Comparison of ENCODE assay signal across 27 cellular contexts in genomic region chr2:14350856-14351255, GRCh38.
"Had no signal": no experiment of that assay in that cellular context is flagged by ENCODE, and none has a peak within 500 bp of the region (broad histone marks: within the 10 kb centered on the region; RNA-seq: fewer than 3 reads in every experiment).

No MANE protein-coding gene starts in this region.

- H3K4me1 ChIP-seq: ascending aorta, esophagus muscularis mucosa, spleen, tibial nerve had no signal

- H3K9me3 Mint-ChIP-seq: brain had no signal

- DNase-seq: activated CD4-positive, alpha-beta T cell treated with anti-CD3 and anti-CD28 coated beads for 4 hours; activated CD4-positive, alpha-beta T cell treated with anti-CD3 and anti-CD28 coated beads, Interleukin-2, amount 50 U/mL, for 4 hours; activated effector memory CD4-positive, alpha-beta T cell treated with Interleukin-2 at 50 U/mL for 16 hours; activated naive CD4-positive, alpha-beta T cell treated with anti-CD3 and anti-CD28 coated beads for 36 hours; activated naive CD8-positive, alpha-beta T cell treated with anti-CD3 and anti-CD28 coated beads, Interleukin-2, amount 10 ng/mL, durations not matched to agents 7 days and 5 days; activated T-cell treated with anti-CD3 and anti-CD28 coated beads for 4 hours; activated T-cell treated with anti-CD3 and anti-CD28 coated beads, Interleukin-2, amount 50 U/mL, for 72 hours; caudate nucleus; glutamatergic neuron; left colon; midbrain; naive thymus-derived CD4-positive, alpha-beta T cell; ovary; retina; spleen; stimulated activated naive CD4-positive, alpha-beta T cell had no signal

- H3K4me1 Mint-ChIP-seq: activated naive CD8-positive, alpha-beta T cell treated with anti-CD3 and anti-CD28 coated beads, Interleukin-2, amount 10 ng/mL, durations not matched to agents 7 days and 5 days; brain; memory B cell had no signal

- ATAC-seq: activated T-cell treated with anti-CD3 and anti-CD28 coated beads, Interleukin-2, amount 50 U/mL, for 72 hours; left colon; naive thymus-derived CD4-positive, alpha-beta T cell had no signal

- H3K36me3 ChIP-seq: ascending aorta, esophagus muscularis mucosa, ovary, spleen, tibial nerve had no signal

- H3K27me3 ChIP-seq: ascending aorta, esophagus muscularis mucosa, ovary, spleen, tibial nerve had no signal

- FAIRE-seq: endothelial cell of umbilical vein, frontal cortex, keratinocyte, TTC549 had no signal

- H3K27me3 Mint-ChIP-seq: activated naive CD8-positive, alpha-beta T cell treated with anti-CD3 and anti-CD28 coated beads, Interleukin-2, amount 10 ng/mL, durations not matched to agents 7 days and 5 days; memory B cell; naive thymus-derived CD4-positive, alpha-beta T cell; progenitor cell of endocrine pancreas had no signal

- H3K27ac Mint-ChIP-seq: activated naive CD4-positive, alpha-beta T cell treated with anti-CD3 and anti-CD28 coated beads for 36 hours; activated naive CD8-positive, alpha-beta T cell treated with anti-CD3 and anti-CD28 coated beads, Interleukin-2, amount 10 ng/mL, durations not matched to agents 7 days and 5 days; activated T-cell treated with anti-CD3 and anti-CD28 coated beads, Interleukin-2, amount 50 U/mL, for 72 hours; brain; memory B cell; naive thymus-derived CD4-positive, alpha-beta T cell; progenitor cell of endocrine pancreas had no signal

- H3K4me3 ChIP-seq: ascending aorta, esophagus muscularis mucosa, ovary, spleen, tibial nerve had no signal

- H3K36me3 Mint-ChIP-seq: activated naive CD8-positive, alpha-beta T cell treated with anti-CD3 and anti-CD28 coated beads, Interleukin-2, amount 10 ng/mL, durations not matched to agents 7 days and 5 days; brain; memory B cell; naive thymus-derived CD4-positive, alpha-beta T cell had no signal

- H3K9me3 ChIP-seq: ascending aorta, esophagus muscularis mucosa, ovary, tibial nerve had no signal

- H3K4me3 Mint-ChIP-seq: activated naive CD4-positive, alpha-beta T cell treated with anti-CD3 and anti-CD28 coated beads for 36 hours; activated naive CD8-positive, alpha-beta T cell treated with anti-CD3 and anti-CD28 coated beads, Interleukin-2, amount 10 ng/mL, durations not matched to agents 7 days and 5 days; activated T-cell treated with anti-CD3 and anti-CD28 coated beads, Interleukin-2, amount 50 U/mL, for 72 hours; brain; memory B cell; naive thymus-derived CD4-positive, alpha-beta T cell had no signal

- H3K27ac ChIP-seq: ascending aorta, esophagus muscularis mucosa, ovary, spleen, tibial nerve, VCaP had no signal
